In the genomic region with DNA sequence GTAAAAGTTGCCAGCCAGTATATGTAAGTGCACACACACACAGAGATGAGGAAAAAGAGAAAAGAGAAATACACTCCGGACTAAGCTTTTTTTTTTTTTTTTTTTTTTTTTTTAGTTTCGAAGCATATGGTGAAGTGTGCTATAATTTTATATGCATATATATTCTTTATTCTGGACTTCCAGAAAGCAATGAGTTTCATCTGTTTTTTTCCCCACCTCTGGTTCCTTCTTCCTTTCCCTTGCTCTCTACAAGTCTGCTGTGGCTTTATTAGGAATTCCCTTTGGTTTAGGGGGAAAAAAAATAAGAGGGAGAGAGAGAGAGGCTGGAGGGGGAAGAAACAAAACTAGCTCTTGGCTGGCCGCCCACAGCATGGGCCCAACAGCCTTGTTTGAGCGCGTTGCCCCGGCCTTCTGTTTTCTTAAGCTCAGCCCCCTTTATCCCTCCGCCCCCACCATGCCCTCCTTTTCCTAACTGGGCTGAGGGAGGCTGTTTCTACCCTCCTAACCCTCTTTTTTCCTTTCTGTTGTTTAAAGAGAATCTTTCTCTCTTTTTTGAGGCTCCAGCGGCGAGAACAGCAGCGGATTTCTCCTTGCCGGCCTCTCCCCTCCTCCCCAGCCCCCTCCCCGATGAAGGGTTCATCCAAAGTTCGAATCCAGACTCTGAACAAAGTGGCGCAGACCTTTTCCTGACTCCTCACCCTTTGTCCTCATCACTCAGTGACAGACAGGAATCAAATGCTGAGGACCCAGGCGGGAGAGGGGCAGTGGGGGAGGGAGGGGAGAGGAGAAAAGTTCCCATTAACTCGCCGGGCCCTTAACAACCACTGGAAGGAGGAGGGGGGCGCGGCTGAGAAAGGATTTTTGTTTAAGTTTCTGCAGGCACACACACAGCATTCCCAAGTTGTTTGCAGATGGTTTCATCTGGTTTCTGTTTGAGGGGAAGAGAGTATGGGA, we compare ENCODE assay signal across 8 cellular contexts. TPM values are rescaled to one million over a fixed set of nuclear protein-coding genes. Genes with fewer than 3 reads are reported as not detected.
DNase-seq lines count a peak whose midpoint lies in the region; ATAC-seq lines count a peak whose summit lies in the region.

No MANE protein-coding gene starts in this region.

- H2BK5ac ChIP-seq in mesenchymal stem cell (ENCODE audit: low read depth, low read length, poor library complexity, severe bottlenecking) = no peak overlapping the region

- H3K23ac ChIP-seq in mesenchymal stem cell (ENCODE audit: low read length in 2 of 2) = no peak overlapping the region

- H3K9ac ChIP-seq in mesenchymal stem cell (ENCODE audit: low read length) = peak overlapping the region; percentile 81

- peaks cover 13% of the 10 kb centered on the region for H3K4me1 ChIP-seq in mesenchymal stem cell (ENCODE audit: control insufficient read depth, insufficient read depth, low read depth, low read length)

- H3K4me3 ChIP-seq in mesenchymal stem cell (ENCODE audit: insufficient read depth in 1 of 2, low read depth in 1 of 2, low read length in 2 of 2) = peak overlapping the region in 1 of 2 experiments; percentile 59

- H3K4me2 ChIP-seq in mesenchymal stem cell (ENCODE audit: low read length, poor library complexity, severe bottlenecking) = peak overlapping the region; percentile 33

- H3K27me3 ChIP-seq in mesenchymal stem cell (ENCODE audit: control insufficient read depth in 1 of 2, insufficient read depth in 1 of 2, low read length in 2 of 2) = no peaks in the 10 kb centered on the region

- no peak overlapping the region for H2AK5ac ChIP-seq in mesenchymal stem cell (ENCODE audit: low read length, severe bottlenecking)

- H3K18ac ChIP-seq in mesenchymal stem cell (ENCODE audit: low read depth in 1 of 2, low read length in 2 of 2) = peak overlapping the region in 1 of 2 experiments; percentile 76

- no peak overlapping the region for H3K4ac ChIP-seq in mesenchymal stem cell (ENCODE audit: low read depth in 1 of 2, low read length in 2 of 2)

- peak overlapping the region; percentile 6 for H3K27ac ChIP-seq in mesenchymal stem cell (ENCODE audit: low read length, poor library complexity, severe bottlenecking)

- H4K8ac ChIP-seq in mesenchymal stem cell (ENCODE audit: low read length) = peak overlapping the region; percentile 61

- no peak overlapping the region for H4K91ac ChIP-seq in mesenchymal stem cell (ENCODE audit: low read length)

- H2AFZ ChIP-seq in mesenchymal stem cell (ENCODE audit: low read depth, low read length) = no peak overlapping the region

- H2BK15ac ChIP-seq in mesenchymal stem cell (ENCODE audit: low read depth, poor library complexity, severe bottlenecking) = peak overlapping the region; percentile 38

- DNase-seq in NCI-H146 (lab: John Stamatoyannopoulos, UW) (peak; percentile 61), NCI-H146 treated with DMSO at 0.1 percent for 48 hours (lab: John Stamatoyannopoulos, UW; ENCODE audit: unreplicated experiment) (no peak), dedifferentiated amniotic fluid mesenchymal stem cell (ENCODE audit: extremely low spot score) (peak; percentile 48), mesenchymal stem cell (peak; percentile 83), ureter (ENCODE audit: low spot score) (peak; percentile 78), KG1 (lab: John Stamatoyannopoulos, UW) (no peak)
- no peak for DNase-seq in activated CD4-positive, alpha-beta T cell treated with anti-CD3 and anti-CD28 coated beads for 48 hours

- peak overlapping the region in 1 of 2 experiments; percentile 84 for H2BK12ac ChIP-seq in mesenchymal stem cell (ENCODE audit: low read length in 2 of 2)

- H2BK120ac ChIP-seq in mesenchymal stem cell (ENCODE audit: low read depth, low read length) = peak overlapping the region; percentile 88

- 4% methylated on average over 14 of the region's 19 CpGs for WGBS in mesenchymal stem cell

- H3K14ac ChIP-seq in mesenchymal stem cell (ENCODE audit: low read length in 2 of 2) = no peak overlapping the region

- H3K9me3 ChIP-seq in mesenchymal stem cell (ENCODE audit: control insufficient read depth, low read length) = no peaks in the 10 kb centered on the region

- peaks cover 9% of the 10 kb centered on the region for H3K79me1 ChIP-seq in mesenchymal stem cell (replicated peaks; ENCODE audit: low read length, poor library complexity, severe bottlenecking)

- peaks cover 0 to 28% of the 10 kb centered on the region in 2 experiments for H3K36me3 ChIP-seq in mesenchymal stem cell (ENCODE audit: control insufficient read depth in 1 of 2, insufficient read depth in 2 of 2, low read depth in 1 of 2, low read length in 2 of 2)

- ATAC-seq in GM19351 (IDR thresholded peaks at IDR 0.05; ENCODE audit: unreplicated experiment) = no peak

RNA-seq across cellular contexts. Expression of gene PBX1, which starts 29.7 kb away (rescaled TPM):
- 32.7 TPM for polyA plus RNA-seq in mesenchymal stem cell (2013, experiment 1 of 2)
- polyA plus RNA-seq in mesenchymal stem cell (2013, experiment 2 of 2) = 33.2 TPM
- total RNA-seq in ureter = 169 TPM

Comparison
In these comparisons a context has a peak if more than half of its experiments do, and no peak if none do; other contexts are left out.
1. DNase-seq: peak in NCI-H146 (single experiment), dedifferentiated amniotic fluid mesenchymal stem cell (single experiment), mesenchymal stem cell (single experiment) and ureter (single experiment); none in NCI-H146 treated with DMSO at 0.1 percent for 48 hours (single experiment), activated CD4-positive, alpha-beta T cell treated with anti-CD3 and anti-CD28 coated beads for 48 hours (single experiment) and KG1 (single experiment).